Comparison of ENCODE assay signal across 19 cellular contexts in the genomic region with DNA sequence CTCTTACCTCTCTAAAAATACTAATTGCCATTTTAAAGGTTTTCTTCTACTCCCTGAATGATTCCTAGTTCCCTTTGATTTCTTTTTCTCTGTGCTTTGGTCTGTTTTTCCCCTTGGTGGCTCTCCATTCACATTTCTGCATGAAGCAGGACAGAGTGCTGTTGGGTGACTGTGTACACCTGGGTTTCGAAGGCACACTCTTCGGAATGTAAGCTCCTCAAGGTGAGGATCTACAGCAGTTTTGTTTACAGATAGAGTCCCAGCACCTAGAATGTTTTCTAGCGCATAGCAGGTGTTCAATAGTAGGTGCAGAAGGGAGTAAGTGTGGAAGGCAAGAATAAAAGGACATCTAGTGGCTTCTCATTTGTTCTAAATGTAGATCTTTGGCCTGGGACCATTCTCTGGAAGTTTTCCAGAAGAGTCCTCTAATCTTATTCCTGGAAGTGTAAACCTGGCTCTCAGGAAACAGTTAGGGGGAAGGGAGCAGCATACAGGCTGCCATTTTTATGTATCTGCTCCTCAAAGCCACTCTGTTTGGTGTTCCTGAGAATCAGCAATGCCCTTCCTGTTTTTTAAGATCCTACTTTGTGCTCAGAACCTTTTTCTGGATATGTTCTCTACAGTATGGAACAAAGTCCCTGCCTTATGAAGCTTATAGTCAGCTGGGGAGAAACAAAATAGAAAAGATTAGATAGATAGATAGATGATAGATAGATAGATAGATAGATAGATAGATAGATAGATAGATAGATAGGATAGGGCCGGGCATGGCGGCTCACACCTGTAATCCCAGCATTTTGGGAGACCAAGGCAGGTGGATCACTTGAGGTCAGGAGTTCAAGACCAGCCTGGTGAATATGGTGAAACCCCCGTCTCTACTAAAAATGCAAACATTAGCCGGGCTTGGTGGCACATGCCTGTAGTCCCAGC. TPM values are rescaled to one million over a fixed set of nuclear protein-coding genes. Genes with fewer than 3 reads are reported as not detected.
"Had no signal": no experiment of that assay in that cellular context is flagged by ENCODE, and none has a peak within 500 bp of the region (broad histone marks: within the 10 kb centered on the region; RNA-seq: fewer than 3 reads in every experiment).

No MANE protein-coding gene starts in this region.

- H3K4me3 ChIP-seq: esophagus squamous epithelium, lung, thyroid gland had no signal

- DNase-seq: activated CD8-positive, alpha-beta memory T cell treated with anti-CD3 and anti-CD28 coated beads, Interleukin-2, amount 10 ng/mL, durations not matched to agents 7 days and 5 days; activated effector memory CD4-positive, alpha-beta T cell treated with Interleukin-2 at 50 U/mL for 16 hours; activated T-cell treated with anti-CD3 and anti-CD28 coated beads, Interleukin-2, amount 50 U/mL, for 24 hours; amygdala; brain microvascular endothelial cell; cerebellar nuclear complex; esophagus squamous epithelium; foreskin fibroblast; islet precursor cell; naive thymus-derived CD8-positive, alpha-beta T cell; SHP77 treated with DMSO at 0.1 percent for 48 hours; stimulated activated CD4-positive, alpha-beta T cell treated with anti-CD3 and anti-CD28 coated beads, Interleukin-4, amount 100 ng/mL, for 4 hours; stimulated activated naive CD8-positive, alpha-beta T cell treated with anti-CD3 and anti-CD28 coated beads, Interleukin-15, amount 100 ng/mL, for 72 hours; T-helper 2 cell; thyroid gland had no signal

- H3K27me3 ChIP-seq: esophagus squamous epithelium, thyroid gland had no signal

- ATAC-seq: activated CD4-positive, CD25-positive, alpha-beta regulatory T cell treated with anti-CD3 and anti-CD28 coated beads, Interleukin-2, amount 50 U/mL, for 24 hours; activated CD8-positive, alpha-beta memory T cell treated with anti-CD3 and anti-CD28 coated beads, Interleukin-2, amount 10 ng/mL, durations not matched to agents 7 days and 5 days; activated naive CD4-positive, alpha-beta T cell treated with anti-CD3 and anti-CD28 coated beads, Interleukin-2, amount 50 U/mL, for 72 hours; naive thymus-derived CD8-positive, alpha-beta T cell; stimulated activated naive CD8-positive, alpha-beta T cell treated with anti-CD3 and anti-CD28 coated beads, Interleukin-15, amount 100 ng/mL, for 72 hours had no signal

- H3K27ac ChIP-seq: brain microvascular endothelial cell, esophagus squamous epithelium, thyroid gland had no signal

- H3K36me3 ChIP-seq: brain microvascular endothelial cell, esophagus squamous epithelium, thyroid gland had no signal

- H3K4me1 ChIP-seq: esophagus squamous epithelium had no signal

- FAIRE-seq: endometrium had no signal

- H3K9me3 ChIP-seq: esophagus squamous epithelium, thyroid gland had no signal

RNA-seq across cellular contexts. Expression of a gene that starts 22.8 kb away (rescaled TPM):
- total RNA-seq: activated CD8-positive, alpha-beta memory T cell treated with anti-CD3 and anti-CD28 coated beads, Interleukin-2, amount 10 ng/mL, durations not matched to agents 7 days and 5 days had no signal
